1 cellular context compared by ENCODE assay signal in genomic region chr1:8164670-8165069, GRCh38.
TF ChIP-seq lines count a peak whose summit lies in the region.

No MANE protein-coding gene starts in this region.

TF ChIP-seq in IMR-90, 13 proteins besides CTCF, POLR2A, EP300 and RAD21 (continued from another document):
- TF ChIP-seq ELK1 (IDR thresholded peaks at IDR 0.05; ENCODE audit: borderline replicate concordance, low read depth, low read length) (no peak), NFE2L2 (IDR thresholded peaks at IDR 0.05; ENCODE audit: low read depth, low read length) (no peak), MAZ (IDR thresholded peaks at IDR 0.05; ENCODE audit: borderline replicate concordance, low read depth, low read length) (no peak), RFX5 (IDR thresholded peaks at IDR 0.05; ENCODE audit: low read depth, low read length) (no peak), MAFK (IDR thresholded peaks at IDR 0.05; ENCODE audit: low read depth, low read length) (no peak), BHLHE40 (IDR thresholded peaks at IDR 0.05; ENCODE audit: low read depth, low read length) (no peak), RCOR1 (IDR thresholded peaks at IDR 0.05; ENCODE audit: insufficient replicate concordance, low read length) (no peak), MXI1 (IDR thresholded peaks at IDR 0.05; ENCODE audit: borderline replicate concordance, low read depth, low read length) (no peak)
